21 cellular contexts compared by ENCODE assay signal in genomic region chr9:121753802-121754654, GRCh38.
DNase-seq lines count a peak whose midpoint lies in the region; ATAC-seq and TF ChIP-seq lines count a peak whose summit lies in the region.
"Had no signal": no experiment of that assay in that cellular context is flagged by ENCODE, and none has a peak within 500 bp of the region (broad histone marks: within the 10 kb centered on the region; RNA-seq: fewer than 3 reads in every experiment).

No MANE protein-coding gene starts in this region.

- no peak overlapping the region for H2AFZ ChIP-seq in osteoblast (ENCODE audit: low read length)

- no peaks in the 10 kb centered on the region for H3K27me3 ChIP-seq in dorsolateral prefrontal cortex
- no peaks in the 10 kb centered on the region for H3K27me3 ChIP-seq in left ventricle myocardium inferior (ENCODE audit: low read depth)
- H3K27me3 ChIP-seq in osteoblast (ENCODE audit: insufficient read depth, low read length) = no peaks in the 10 kb centered on the region
- H3K27me3 ChIP-seq in upper lobe of left lung = no peaks in the 10 kb centered on the region
- H3K27me3 ChIP-seq: colonic mucosa had no signal

- H3K9me3 ChIP-seq in left ventricle myocardium inferior (replicated peaks) (no peaks in the 10 kb centered on the region), osteoblast (ENCODE audit: low read depth, low read length) (no peaks in the 10 kb centered on the region), upper lobe of left lung (no peaks in the 10 kb centered on the region)
- H3K9me3 ChIP-seq: colonic mucosa had no signal

- no peak for TF ChIP-seq CTCF in dorsolateral prefrontal cortex (IDR thresholded peaks at IDR 0.05 in 54 of 56, conservative IDR thresholded peaks at IDR 0.05 in 2 of 56; ENCODE audit: low read depth in 1 of 56, partially characterized antibody in 56 of 56)
- no peak for TF ChIP-seq CTCF in left ventricle myocardium inferior (IDR thresholded peaks at IDR 0.05; ENCODE audit: borderline replicate concordance)
- no peak for TF ChIP-seq CTCF in osteoblast (IDR thresholded peaks at IDR 0.05; ENCODE audit: extremely low read depth, low read depth, low read length)
- no peak for TF ChIP-seq CTCF in upper lobe of left lung (IDR thresholded peaks at IDR 0.05)

- H3K36me3 ChIP-seq in left ventricle myocardium inferior = peaks cover 22% of the 10 kb centered on the region
- peaks cover 6% of the 10 kb centered on the region for H3K36me3 ChIP-seq in osteoblast (ENCODE audit: insufficient read depth, low read length)
- H3K36me3 ChIP-seq in upper lobe of left lung = peaks cover 3 to 32% (median 12%) of the 10 kb centered on the region in 4 donors
- H3K36me3 ChIP-seq: colonic mucosa had no signal

- 77 to 87% methylated on average over 3 to 12 of the region's 12 CpGs for WGBS in upper lobe of left lung, 2 donors

- peak overlapping the region in 38 of 59 donors; percentile 1 to 89 (median 48) for H3K27ac ChIP-seq in dorsolateral prefrontal cortex
- peak overlapping the region; percentile 99 for H3K27ac ChIP-seq in left ventricle myocardium inferior (replicated peaks)
- H3K27ac ChIP-seq in osteoblast (ENCODE audit: low read depth, low read length) = no peak overlapping the region
- H3K27ac ChIP-seq in upper lobe of left lung = peak overlapping the region; percentile 56 to 74 (median 69)
- H3K27ac ChIP-seq: colonic mucosa had no signal

- no peak overlapping the region for H3K4me2 ChIP-seq in osteoblast (ENCODE audit: insufficient read depth, low read length)

- intact Hi-C loops in dorsolateral prefrontal cortex (cut with DNase I) = no loop called here
- intact Hi-C loops in left ventricle myocardium inferior (cut with micrococcal nuclease) = no loop called here

- no peak for TF ChIP-seq POLR2A in upper lobe of left lung (IDR thresholded peaks at IDR 0.05)

- H3K4me1 ChIP-seq in left ventricle myocardium inferior (peaks cover 86% of the 10 kb centered on the region), osteoblast (ENCODE audit: insufficient read depth, low read length) (peaks cover 7% of the 10 kb centered on the region), upper lobe of left lung (peaks cover 28 to 61% (median 54%) of the 10 kb centered on the region in 4 donors)
- H3K4me1 ChIP-seq: colonic mucosa had no signal

- ATAC-seq in upper lobe of left lung (ENCODE audit: low FRiP score in 2 of 2) (peak in 1 of 2 donors; percentile 2), HG02571 (IDR thresholded peaks at IDR 0.05; ENCODE audit: unreplicated experiment) (no peak), HG02588 (IDR thresholded peaks at IDR 0.05; ENCODE audit: unreplicated experiment) (no peak)
- ATAC-seq: activated CD8-positive, alpha-beta T cell treated with anti-CD3 and anti-CD28 coated beads, Interleukin-2, amount 10 ng/mL, durations not matched to agents 7 days and 5 days; stimulated activated memory B cell treated with anti-CD40 and anti-IgM and Interleukin-4, amounts not matched to agents 10 μg/mL and 1 μg/mL and 100 μg/mL, for 72 hours; WTC11 had no signal

- peaks cover 74% of the 10 kb centered on the region for H3K79me2 ChIP-seq in osteoblast (ENCODE audit: insufficient read depth, low read length)

- DNase-seq in dorsolateral prefrontal cortex (no peak), left ventricle myocardium inferior (no peak), osteoblast (ENCODE audit: insufficient read length, low spot score, missing footprints) (peak; percentile 66), upper lobe of left lung (peak in 1 of 2 donors; percentile 45), foreskin melanocyte (no peak)
- DNase-seq: activated CD8-positive, alpha-beta T cell treated with anti-CD3 and anti-CD28 coated beads, Interleukin-2, amount 10 ng/mL, durations not matched to agents 7 days and 5 days; activated naive CD4-positive, alpha-beta T cell treated with anti-CD3 and anti-CD28 coated beads, Interleukin-2, amount 50 U/mL, for 16 hours; activated T-cell treated with anti-CD3 and anti-CD28 coated beads, Interleukin-2, amount 50 U/mL, for 48 hours; AML-193; colonic mucosa; COR-L47; glutamatergic neuron; immature natural killer cell; IMR-90; NCI-H2081 treated with DMSO at 0.1 percent for 48 hours; NCI-H524 treated with DMSO at 0.1 percent for 48 hours; stimulated activated CD4-positive, alpha-beta T cell treated with anti-CD3 and anti-CD28 coated beads, Interleukin-15, amount 100 ng/mL, for 24 hours had no signal

- TF ChIP-seq EP300 in upper lobe of left lung (IDR thresholded peaks at IDR 0.05) = peak in 2 of 4 donors; percentile 75 to 88

- H4K20me1 ChIP-seq in osteoblast (ENCODE audit: insufficient read depth, low read length) = peaks cover 30% of the 10 kb centered on the region

- H3K4me3 ChIP-seq in dorsolateral prefrontal cortex = no peak overlapping the region
- no peak overlapping the region for H3K4me3 ChIP-seq in left ventricle myocardium inferior
- no peak overlapping the region for H3K4me3 ChIP-seq in osteoblast (ENCODE audit: insufficient read depth, low read length)
- H3K4me3 ChIP-seq in upper lobe of left lung = no peak overlapping the region
- H3K4me3 ChIP-seq: colonic mucosa had no signal
